ENCODE assay signal across 1 cellular context in the genomic region with DNA sequence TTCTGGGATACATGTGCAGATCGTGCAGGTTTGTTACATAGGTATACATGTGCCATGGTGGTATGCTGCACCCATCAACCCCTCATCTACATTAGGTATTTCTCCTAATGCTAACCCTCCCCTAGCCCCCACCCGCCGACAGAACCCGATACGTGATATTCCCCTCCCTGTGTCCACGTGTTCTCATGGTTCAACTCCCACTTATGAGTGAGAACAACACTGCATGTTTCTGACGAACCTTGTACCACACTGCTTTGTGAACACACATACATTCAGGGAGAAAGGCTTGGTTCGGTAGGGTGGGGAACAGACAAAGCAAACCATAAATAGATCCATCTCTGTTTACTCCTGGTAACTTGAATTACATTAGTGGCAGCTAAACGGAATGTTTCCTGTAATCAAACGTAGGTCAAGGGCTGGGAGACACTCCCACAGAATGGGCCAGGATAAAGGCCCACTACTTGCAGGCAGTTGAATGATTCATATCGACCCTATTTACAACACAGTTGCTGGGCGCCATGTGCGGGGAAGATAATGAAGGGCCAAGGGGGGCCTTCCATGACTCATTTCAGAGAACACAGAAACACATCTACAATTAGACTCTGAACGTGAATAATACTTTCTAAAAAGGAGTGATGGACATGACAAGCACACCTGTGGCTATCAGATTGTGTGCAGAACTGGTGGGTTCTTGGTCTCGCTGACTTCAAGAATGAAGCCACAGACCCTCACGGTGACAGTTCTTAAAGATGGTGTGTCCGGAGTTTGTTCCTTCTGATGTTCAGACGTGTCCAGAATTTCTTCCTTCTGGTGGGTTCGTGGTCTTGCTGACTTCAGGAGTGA.
TF ChIP-seq lines count a peak whose summit lies in the region.

No MANE protein-coding gene starts in this region.

TF ChIP-seq in WTC11, 78 proteins besides CTCF, POLR2A, EP300 and RAD21 (continued from another document):
- TF ChIP-seq, protein P1, sequence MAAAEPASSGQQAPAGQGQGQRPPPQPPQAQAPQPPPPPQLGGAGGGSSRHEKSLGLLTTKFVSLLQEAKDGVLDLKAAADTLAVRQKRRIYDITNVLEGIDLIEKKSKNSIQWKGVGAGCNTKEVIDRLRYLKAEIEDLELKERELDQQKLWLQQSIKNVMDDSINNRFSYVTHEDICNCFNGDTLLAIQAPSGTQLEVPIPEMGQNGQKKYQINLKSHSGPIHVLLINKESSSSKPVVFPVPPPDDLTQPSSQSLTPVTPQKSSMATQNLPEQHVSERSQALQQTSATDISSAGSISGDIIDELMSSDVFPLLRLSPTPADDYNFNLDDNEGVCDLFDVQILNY (CRISPR knock-in tag; IDR thresholded peaks at IDR 0.05) = no peak
- TF ChIP-seq PRRX2 (CRISPR knock-in tag; IDR thresholded peaks at IDR 0.05) (no peak), TCF7 (CRISPR knock-in tag; IDR thresholded peaks at IDR 0.05; ENCODE audit: low read depth) (no peak), ATF1 (CRISPR knock-in tag; IDR thresholded peaks at IDR 0.05) (no peak), NFE2L1 (CRISPR knock-in tag; IDR thresholded peaks at IDR 0.05) (no peak)
- TF ChIP-seq, protein P2, sequence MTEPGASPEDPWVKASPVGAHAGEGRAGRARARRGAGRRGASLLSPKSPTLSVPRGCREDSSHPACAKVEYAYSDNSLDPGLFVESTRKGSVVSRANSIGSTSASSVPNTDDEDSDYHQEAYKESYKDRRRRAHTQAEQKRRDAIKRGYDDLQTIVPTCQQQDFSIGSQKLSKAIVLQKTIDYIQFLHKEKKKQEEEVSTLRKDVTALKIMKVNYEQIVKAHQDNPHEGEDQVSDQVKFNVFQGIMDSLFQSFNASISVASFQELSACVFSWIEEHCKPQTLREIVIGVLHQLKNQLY (CRISPR knock-in tag; IDR thresholded peaks at IDR 0.05) = no peak
